Comparison of ENCODE assay signal across 22 cellular contexts in the genomic region with DNA sequence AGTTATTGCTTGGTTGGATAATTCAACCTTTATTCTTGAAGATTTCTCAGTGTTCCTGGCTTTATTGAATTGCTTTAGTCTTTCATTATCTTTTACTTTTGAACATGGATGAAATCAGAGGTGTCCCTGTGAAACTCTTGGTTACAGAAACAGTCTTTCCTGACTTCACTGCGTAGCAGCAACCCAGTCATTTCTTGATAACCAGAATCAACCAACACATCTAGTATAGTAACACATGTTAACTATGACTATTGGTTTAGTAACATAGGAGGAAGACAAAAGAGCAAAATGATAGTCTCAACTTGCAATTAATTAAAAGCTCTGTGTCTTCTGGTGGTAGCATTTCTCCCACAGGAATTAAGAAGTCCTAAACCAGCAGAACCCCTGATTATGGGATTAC.
DNase-seq lines count a peak whose midpoint lies in the region; ATAC-seq, FAIRE-seq and TF ChIP-seq lines count a peak whose summit lies in the region.
"Had no signal": no experiment of that assay in that cellular context is flagged by ENCODE, and none has a peak within 500 bp of the region (broad histone marks: within the 10 kb centered on the region; RNA-seq: fewer than 3 reads in every experiment).

No MANE protein-coding gene starts in this region.

- no peaks in the 10 kb centered on the region for H4K20me1 ChIP-seq in Karpas-422 (ENCODE audit: insufficient read depth, low read depth, low read length)
- H4K20me1 ChIP-seq: BLaER1 had no signal

- TF ChIP-seq POLR2A in GM12892 (IDR thresholded peaks at IDR 0.05; ENCODE audit: low read depth, low read length) = no peak

- TF ChIP-seq CTCF in D721Med (IDR thresholded peaks at IDR 0.05; ENCODE audit: insufficient read depth, missing control alignments) = no peak

- no peaks in the 10 kb centered on the region for H3K27me3 ChIP-seq in Karpas-422 (ENCODE audit: low read length)
- H3K27me3 ChIP-seq: BE2C, BLaER1 had no signal

- no peak overlapping the region for H3K4me2 ChIP-seq in Karpas-422 (ENCODE audit: low read depth, low read length, poor library complexity, severe bottlenecking)
- H3K4me2 ChIP-seq: BLaER1 had no signal

- no peak overlapping the region for H3K27ac ChIP-seq in Karpas-422 (ENCODE audit: low read length)
- H3K27ac ChIP-seq: BLaER1 had no signal

- FAIRE-seq in D721Med (lab: Jason Lieb, UNC) = peak; percentile 56
- FAIRE-seq in GM12892 (lab: Jason Lieb, UNC) = peak; percentile 67
- FAIRE-seq: A204.1, G401.6, GM12891, GM18507, GM19239 had no signal

- no peak overlapping the region for H2AFZ ChIP-seq in Karpas-422 (ENCODE audit: low read length)

- H3K9me3 ChIP-seq in Karpas-422 (ENCODE audit: low read length) = no peaks in the 10 kb centered on the region; the same call in none of the 2 replicates
- H3K9me3 ChIP-seq: BE2C, BLaER1 had no signal

- no peak overlapping the region for H3K4me3 ChIP-seq in Karpas-422 (ENCODE audit: low read length)
- H3K4me3 ChIP-seq: BLaER1 had no signal

- no peaks in the 10 kb centered on the region for H3K36me3 ChIP-seq in Karpas-422 (ENCODE audit: insufficient read depth, low read length)
- H3K36me3 ChIP-seq: BE2C, BLaER1 had no signal

- DNase-seq in D721Med (ENCODE audit: insufficient read length, low spot score) (no peak), GM12892 (ENCODE audit: insufficient read length) (no peak), SW480 (ENCODE audit: low spot score) (no peak), Karpas-422 (no peak)
- DNase-seq: 8988T; ACHN; BE2C; C1 segment of cervical spinal cord; CD4-positive, alpha-beta memory T cell; CD4-positive, CD25-positive, alpha-beta regulatory T cell; CD8-positive, alpha-beta memory T cell; COR-L47; DMS79 treated with DMSO at 0.1 percent for 48 hours; GF-D8 had no signal

- H3K4me1 ChIP-seq in Karpas-422 (ENCODE audit: low read length) = no peaks in the 10 kb centered on the region
- H3K4me1 ChIP-seq: BE2C, BLaER1 had no signal

- ATAC-seq in HG02610 (IDR thresholded peaks at IDR 0.05; ENCODE audit: unreplicated experiment) (peak; percentile 52), GM19455 (IDR thresholded peaks at IDR 0.05; ENCODE audit: unreplicated experiment) (no peak)

- no peaks in the 10 kb centered on the region for H3K9me2 ChIP-seq in Karpas-422 (replicated peaks; ENCODE audit: insufficient read depth, low read length)

- no peaks in the 10 kb centered on the region for H3K79me2 ChIP-seq in Karpas-422 (ENCODE audit: low read length)

- no peak overlapping the region for H3K9ac ChIP-seq in Karpas-422 (ENCODE audit: low read length)
- H3K9ac ChIP-seq: BLaER1 had no signal
